In genomic region chr3:1082024-1082633, GRCh38 we compare ENCODE assay signal across 8 cellular contexts. TPM values are rescaled to one million over a fixed set of nuclear protein-coding genes. Genes with fewer than 3 reads are reported as not detected.
A peak's percentile ranks its signal among the peaks of the same experiment; 100 is the strongest.
DNase-seq lines count a peak whose midpoint lies in the region; ATAC-seq and TF ChIP-seq lines count a peak whose summit lies in the region.

No MANE protein-coding gene starts in this region.

- intact Hi-C loops in uterus (cut with DNase I; ENCODE audit: low total_unique reads): no loop called here

- H3K9me3 Mint-ChIP-seq in WTC11: peaks cover 84% of the 10 kb centered on the region
- peaks cover 12% of the 10 kb centered on the region for H3K9me3 Mint-ChIP-seq in natural killer cell treated with Interleukin-12 subunit alpha and Interleukin-12 subunit beta and Interleukin-15 and Interleukin-18, amount 100 ng/mL, for 72 hours

- POLR2A ChIA-PET in AG04449 (lab: Yijun Ruan, JAX): no interaction called here
- POLR2A ChIA-PET in WTC11 (lab: Charles Lee): no interaction called here

- H3K27me3 Mint-ChIP-seq in WTC11 (ENCODE audit: low read depth): peaks cover 4% of the 10 kb centered on the region
- H3K27me3 Mint-ChIP-seq in natural killer cell treated with Interleukin-12 subunit alpha and Interleukin-12 subunit beta and Interleukin-15 and Interleukin-18, amount 100 ng/mL, for 72 hours: no peaks in the 10 kb centered on the region

- no peak for DNase-seq in AG04449 (ENCODE audit: low read depth, low spot score)
- peak; percentile 74 for DNase-seq in HT-29 (ENCODE audit: low spot score)
- DNase-seq in adipocyte (ENCODE audit: low read depth): peak; percentile 3
- DNase-seq in kidney epithelial cell (ENCODE audit: low read depth): peak; percentile 29
- no peak for DNase-seq in uterus
- no peak for DNase-seq in WTC11 (ENCODE audit: low spot score)
- DNase-seq in natural killer cell treated with Interleukin-12 subunit alpha and Interleukin-12 subunit beta and Interleukin-15 and Interleukin-18, amount 100 ng/mL, for 72 hours (ENCODE audit: low spot score): no peak

- H3K4me3 ChIP-seq in AG04449 (ENCODE audit: low read depth, low read length) (no peak overlapping the region), GM12875 (ENCODE audit: low read depth, low read length) (no peak overlapping the region), adipocyte (ENCODE audit: low read length) (no peak overlapping the region), kidney epithelial cell (ENCODE audit: low read depth, low read length) (no peak overlapping the region), uterus (no peak overlapping the region)

- no peak for ATAC-seq in WTC11
- no peak for ATAC-seq in natural killer cell treated with Interleukin-12 subunit alpha and Interleukin-12 subunit beta and Interleukin-15 and Interleukin-18, amount 100 ng/mL, for 72 hours

- CTCF ChIA-PET in AG04449 (lab: Yijun Ruan, JAX) (interaction anchor here (0.8 kb wide), 1 partner anchor 10 kb away, joined by 3 read pairs; no protein-coding TSS in a partner anchor), WTC11 (lab: Charles Lee) (no interaction called here)

- TF ChIP-seq CTCF in AG04449 (IDR thresholded peaks at IDR 0.05; ENCODE audit: insufficient read depth, low read length, missing control alignments): peak; percentile 76
- TF ChIP-seq CTCF in GM12875 (IDR thresholded peaks at IDR 0.05; ENCODE audit: borderline replicate concordance, insufficient read depth, low read depth, low read length): peak; percentile 55; the same call in 1 of the 2 replicates
- peak; percentile 79 for TF ChIP-seq CTCF in kidney epithelial cell (IDR thresholded peaks at IDR 0.05; ENCODE audit: insufficient read depth, low read length, poor library complexity, severe bottlenecking)
- peak in 3 of 4 experiments; percentile 25 to 27 (median 27) for TF ChIP-seq CTCF in uterus (IDR thresholded peaks at IDR 0.05)
- no peak for TF ChIP-seq CTCF in WTC11 (IDR thresholded peaks at IDR 0.05)

- H3K36me3 ChIP-seq in adipocyte (ENCODE audit: control insufficient read depth, insufficient read depth, low read length, severe bottlenecking): no peaks in the 10 kb centered on the region
- no peaks in the 10 kb centered on the region for H3K36me3 ChIP-seq in kidney epithelial cell (ENCODE audit: control insufficient read depth, insufficient read depth, low read length)
- H3K36me3 ChIP-seq in uterus: no peaks in the 10 kb centered on the region

- no peak overlapping the region for H3K27ac Mint-ChIP-seq in WTC11
- no peak overlapping the region for H3K27ac Mint-ChIP-seq in natural killer cell treated with Interleukin-12 subunit alpha and Interleukin-12 subunit beta and Interleukin-15 and Interleukin-18, amount 100 ng/mL, for 72 hours

- H3K9ac ChIP-seq in adipocyte (ENCODE audit: low read length): no peak overlapping the region

- no peak overlapping the region for H3K27ac ChIP-seq in uterus

- TF ChIP-seq POLR2A in uterus (IDR thresholded peaks at IDR 0.05): no peak

- H3K9me3 ChIP-seq in adipocyte (ENCODE audit: control insufficient read depth, low read length) (no peaks in the 10 kb centered on the region), uterus (no peaks in the 10 kb centered on the region)

- H3K4me1 ChIP-seq in adipocyte (ENCODE audit: control insufficient read depth, insufficient read depth, low read length): peaks cover 5% of the 10 kb centered on the region
- no peaks in the 10 kb centered on the region for H3K4me1 ChIP-seq in uterus

- H3K36me3 Mint-ChIP-seq in WTC11: peaks cover 70% of the 10 kb centered on the region
- H3K36me3 Mint-ChIP-seq in natural killer cell treated with Interleukin-12 subunit alpha and Interleukin-12 subunit beta and Interleukin-15 and Interleukin-18, amount 100 ng/mL, for 72 hours: no peaks in the 10 kb centered on the region

- no peaks in the 10 kb centered on the region for H3K4me1 Mint-ChIP-seq in WTC11
- no peaks in the 10 kb centered on the region for H3K4me1 Mint-ChIP-seq in natural killer cell treated with Interleukin-12 subunit alpha and Interleukin-12 subunit beta and Interleukin-15 and Interleukin-18, amount 100 ng/mL, for 72 hours (ENCODE audit: low read depth in 2 of 2)

- no peaks in the 10 kb centered on the region for H3K27me3 ChIP-seq in adipocyte (replicated peaks; ENCODE audit: control insufficient read depth, insufficient read depth, low read length)
- no peaks in the 10 kb centered on the region for H3K27me3 ChIP-seq in kidney epithelial cell (ENCODE audit: control insufficient read depth, insufficient read depth, low read length)
- H3K27me3 ChIP-seq in uterus: no peaks in the 10 kb centered on the region

- H3K4me3 Mint-ChIP-seq in WTC11: no peak overlapping the region
- no peak overlapping the region for H3K4me3 Mint-ChIP-seq in natural killer cell treated with Interleukin-12 subunit alpha and Interleukin-12 subunit beta and Interleukin-15 and Interleukin-18, amount 100 ng/mL, for 72 hours

TF ChIP-seq in WTC11, 78 proteins besides CTCF, POLR2A, EP300 and RAD21:
- TF ChIP-seq CBFB (CRISPR knock-in tag; IDR thresholded peaks at IDR 0.05; ENCODE audit: low read depth) (no peak), EMX1 (CRISPR knock-in tag; IDR thresholded peaks at IDR 0.05) (no peak), ZNF219 (CRISPR knock-in tag; IDR thresholded peaks at IDR 0.05; ENCODE audit: borderline replicate concordance) (no peak), TP53 (CRISPR knock-in tag; IDR thresholded peaks at IDR 0.05) (no peak), GTF2I (CRISPR knock-in tag; conservative IDR thresholded peaks at IDR 0.05) (no peak)

RNA-seq across cellular contexts. Expression of gene CNTN6, which starts 10.7 kb away (rescaled TPM):
- not detected in 2 replicates for total RNA-seq in HT-29 (2014; rRNA removed; shearing (Covaris generic))
- total RNA-seq in kidney epithelial cell (0.34 and 0.38 TPM in 2 replicates), uterus (1 to 10 TPM in 1 of 4 donors, under 1 TPM in 1, not detected in 2; 0.21 to 2.7 TPM), WTC11 (2021) (not detected in 3 replicates)
- not detected for total RNA-seq in natural killer cell treated with Interleukin-12 subunit alpha and Interleukin-12 subunit beta and Interleukin-15 and Interleukin-18, amount 100 ng/mL, for 72 hours

Comparison
In these comparisons a context has a peak if more than half of its experiments do, and no peak if none do; other contexts are left out.
1. DNase-seq: peak in HT-29 (single experiment), adipocyte (single experiment) and kidney epithelial cell (single experiment); none in AG04449 (single experiment), uterus (0 of 2), WTC11 (single experiment) and natural killer cell treated with Interleukin-12 subunit alpha and Interleukin-12 subunit beta and Interleukin-15 and Interleukin-18, amount 100 ng/mL, for 72 hours (single experiment).